ENCODE assay signal across 8 cellular contexts in genomic region chr12:131928765-131929529, GRCh38. TPM values are rescaled to one million over a fixed set of nuclear protein-coding genes. Genes with fewer than 3 reads are reported as not detected.
DNase-seq lines count a peak whose midpoint lies in the region; ATAC-seq and TF ChIP-seq lines count a peak whose summit lies in the region.

PUS1 (plus strand) TSS chr12:131929276; CDS start chr12:131929723, 447 bp downstream.

- H3K36me3 ChIP-seq in H7 (replicated peaks; ENCODE audit: control insufficient read depth, insufficient read depth, low read length) (peaks cover 18% of the 10 kb centered on the region), neural cell (ENCODE audit: insufficient read depth, low read length) (no peaks in the 10 kb centered on the region)

- no peak for TF ChIP-seq CTCF in neural cell (IDR thresholded peaks at IDR 0.05; ENCODE audit: poor library complexity, severe bottlenecking)

- H3K4me1 Mint-ChIP-seq in stimulated activated naive CD8-positive, alpha-beta T cell treated with anti-CD3 and anti-CD28 coated beads, Interleukin-15, amount 100 ng/mL, for 72 hours = peaks cover 40% of the 10 kb centered on the region

- no peaks in the 10 kb centered on the region for H4K20me1 ChIP-seq in neural cell (ENCODE audit: insufficient read depth)

- H3K9me3 Mint-ChIP-seq in stimulated activated naive CD8-positive, alpha-beta T cell treated with anti-CD3 and anti-CD28 coated beads, Interleukin-15, amount 100 ng/mL, for 72 hours = no peaks in the 10 kb centered on the region

- no peaks in the 10 kb centered on the region for H3K9me3 ChIP-seq in neural cell (ENCODE audit: low read length)

- H3K9ac ChIP-seq in neural cell (ENCODE audit: low read length) = peak within 1 kb of the TSS; percentile 70

- no peaks in the 10 kb centered on the region for H3K79me2 ChIP-seq in neural cell (replicated peaks; ENCODE audit: insufficient read depth, low read length)

- peak within 1 kb of the TSS; percentile 97 to 100 for H3K4me3 Mint-ChIP-seq in stimulated activated naive CD8-positive, alpha-beta T cell treated with anti-CD3 and anti-CD28 coated beads, Interleukin-15, amount 100 ng/mL, for 72 hours

- peak; percentile 87 for ATAC-seq in stimulated activated naive CD8-positive, alpha-beta T cell treated with anti-CD3 and anti-CD28 coated beads, Interleukin-15, amount 100 ng/mL, for 72 hours

- DNase-seq in ELF-1 (ENCODE audit: low read depth, low spot score) = peak; percentile 94
- peak; percentile 100 for DNase-seq in H7
- DNase-seq in M059J (ENCODE audit: low read depth) = peak; percentile 91
- peak; percentile 81 for DNase-seq in SHP77 treated with DMSO at 0.1 percent for 48 hours (lab: John Stamatoyannopoulos, UW)
- DNase-seq in activated effector memory CD4-positive, alpha-beta T cell treated with anti-CD3 and anti-CD28 coated beads, Interleukin-2, amount 50 U/mL, for 16 hours = peak; percentile 98
- DNase-seq in fibroblast of the conjunctiva (ENCODE audit: low read depth) = peak; percentile 82
- DNase-seq in stimulated activated naive CD8-positive, alpha-beta T cell treated with anti-CD3 and anti-CD28 coated beads, Interleukin-15, amount 100 ng/mL, for 72 hours = peak; percentile 89 to 96

- TF ChIP-seq RAD21 in neural cell (conservative IDR thresholded peaks at IDR 0.05) = peak; percentile 28

- no peaks in the 10 kb centered on the region for H3K9me2 ChIP-seq in neural cell (ENCODE audit: insufficient read depth, low read length)

- H2AFZ ChIP-seq in neural cell (ENCODE audit: low read depth, low read length) = peak within 1 kb of the TSS; percentile 73

- H3K4me2 ChIP-seq in neural cell (ENCODE audit: low read length) = peak within 1 kb of the TSS; percentile 68

- no peak for TF ChIP-seq EP300 in neural cell (conservative IDR thresholded peaks at IDR 0.05; ENCODE audit: poor library complexity, severe bottlenecking)

- H3K4me3 ChIP-seq in H7 (ENCODE audit: insufficient read depth, low read depth, low read length) = peak within 1 kb of the TSS; percentile 81
- H3K4me3 ChIP-seq in neural cell (ENCODE audit: low read length) = peak within 1 kb of the TSS; percentile 86

- no peaks in the 10 kb centered on the region for H3K27me3 Mint-ChIP-seq in stimulated activated naive CD8-positive, alpha-beta T cell treated with anti-CD3 and anti-CD28 coated beads, Interleukin-15, amount 100 ng/mL, for 72 hours

- peak within 1 kb of the TSS; percentile 98 to 99 for H3K27ac Mint-ChIP-seq in stimulated activated naive CD8-positive, alpha-beta T cell treated with anti-CD3 and anti-CD28 coated beads, Interleukin-15, amount 100 ng/mL, for 72 hours

- H3K27me3 ChIP-seq in H7 (ENCODE audit: control insufficient read depth, insufficient read depth, low read length) = no peaks in the 10 kb centered on the region
- no peaks in the 10 kb centered on the region for H3K27me3 ChIP-seq in neural cell (ENCODE audit: insufficient read depth, low read depth, low read length)

- no peaks in the 10 kb centered on the region for H3F3A ChIP-seq in neural cell (ENCODE audit: insufficient read depth, low read length, poor library complexity, severe bottlenecking)

- H3K27ac ChIP-seq in neural cell (ENCODE audit: low read length) = no peak within 1 kb of the TSS

TF ChIP-seq in neural cell, 6 proteins besides CTCF, POLR2A, EP300 and RAD21:
- TF ChIP-seq MXI1 (conservative IDR thresholded peaks at IDR 0.05; ENCODE audit: poor library complexity, severe bottlenecking) (peak; percentile 94), POLR2AphosphoS5 (IDR thresholded peaks at IDR 0.05) (peak; percentile 64), EZH2 (IDR thresholded peaks at IDR 0.05; ENCODE audit: borderline replicate concordance, insufficient read depth, low read length, poor library complexity, severe bottlenecking) (no peak)

RNA-seq across cellular contexts. Expression of gene PUS1, which starts in this region (rescaled TPM):
- total RNA-seq in H7 (2014; rRNA removed; shearing (Covaris generic)) = 31.1 and 36.7 TPM in 2 replicates
- total RNA-seq in M059J (2014; rRNA removed; shearing (Covaris generic)) = 9.3 and 10.3 TPM in 2 replicates
- 14.3 and 20.0 TPM in 2 replicates for polyA plus RNA-seq in neural cell
- 7.3 and 8.0 TPM in 2 replicates for polyA minus RNA-seq in neural cell
